1 cellular context compared by ENCODE assay signal in the genomic region with DNA sequence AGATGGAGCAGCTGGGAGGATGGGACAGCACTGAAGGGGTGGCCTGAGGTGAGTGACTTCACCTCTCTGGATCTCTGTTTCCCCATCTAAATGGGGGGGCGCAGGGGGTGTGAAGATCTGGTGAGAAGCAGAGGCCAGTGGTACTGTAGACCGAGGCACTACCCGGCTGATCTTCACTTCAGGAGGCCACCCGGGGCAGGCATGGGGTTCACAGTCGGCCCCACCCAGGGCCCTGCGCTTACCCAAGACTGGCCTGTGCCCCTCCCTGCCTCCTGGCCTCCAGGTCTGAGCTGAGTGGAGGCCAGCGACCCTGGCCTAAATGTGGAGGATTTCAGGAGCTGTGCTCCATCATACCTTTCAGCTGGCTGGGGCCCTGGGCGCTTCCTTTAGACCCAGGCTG. TPM values are rescaled to one million over a fixed set of nuclear protein-coding genes. Genes with fewer than 3 reads are reported as not detected.
"Had no signal": no experiment of that assay in that cellular context is flagged by ENCODE, and none has a peak within 500 bp of the region (broad histone marks: within the 10 kb centered on the region; RNA-seq: fewer than 3 reads in every experiment).

No MANE protein-coding gene starts in this region.

RNA-seq across cellular contexts. Expression of gene GOLGA6L10, which starts 31.0 kb away (rescaled TPM):
- total RNA-seq: HT-29 had no signal
